2 cellular contexts compared by ENCODE assay signal in the genomic region with DNA sequence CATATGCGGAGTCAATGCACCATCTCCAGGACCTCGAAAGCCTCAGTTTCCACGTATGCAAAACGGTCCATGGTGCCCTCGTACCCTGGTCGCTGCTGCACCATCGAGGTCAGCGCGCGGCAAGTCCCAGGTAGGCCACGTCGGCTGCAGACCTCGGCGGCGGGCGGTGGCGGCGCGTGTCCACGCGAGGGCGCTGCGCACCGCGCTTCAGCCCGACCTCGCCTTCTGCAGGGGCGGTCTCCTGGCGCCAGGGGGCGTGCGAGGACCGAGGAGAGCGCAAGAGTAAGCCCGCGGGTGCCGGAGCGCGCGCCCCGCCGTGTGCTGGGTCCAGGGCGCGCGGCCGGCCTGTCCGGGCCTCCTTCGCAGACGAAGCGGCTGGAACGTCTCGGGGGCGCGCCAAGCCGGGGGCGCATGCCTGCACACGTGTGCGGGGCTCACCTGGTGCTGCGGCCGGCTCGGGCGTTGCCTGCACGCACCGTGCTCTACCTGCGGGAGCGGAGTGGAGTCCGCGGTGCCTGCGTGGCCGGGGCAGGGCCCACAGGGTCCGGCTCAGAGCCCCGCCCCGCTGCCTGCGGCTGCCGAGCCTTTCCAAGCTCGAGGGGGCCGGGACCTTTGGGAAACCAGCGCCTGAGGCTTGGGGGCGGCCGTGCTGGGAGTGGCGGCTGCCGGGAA.
TF ChIP-seq lines count a peak whose summit lies in the region.

No MANE protein-coding gene starts in this region.

TF ChIP-seq in HEK293, 187 proteins besides CTCF, POLR2A, EP300 and RAD21 (continued from another document and continues in another):
- TF ChIP-seq ZSCAN23 (tag by site-specific recombination; IDR thresholded peaks at IDR 0.05) (no peak), ZBTB6 (tag by site-specific recombination; IDR thresholded peaks at IDR 0.05) (0 out of 2 replicates have a peak, but pooled peaks have one; percentile 36), ZBTB8A (tag by site-specific recombination; IDR thresholded peaks at IDR 0.05) (peak; percentile 44), ZBTB44 (tag by site-specific recombination; IDR thresholded peaks at IDR 0.05) (0 out of 2 replicates have a peak, but pooled peaks have one; percentile 28), ZNF449 (tag by site-specific recombination; IDR thresholded peaks at IDR 0.05) (peak; percentile 71; the same call in 1 of the 2 replicates), ZNF629 (tag by site-specific recombination; IDR thresholded peaks at IDR 0.05) (0 out of 2 replicates have a peak, but pooled peaks have one; percentile 14), ZNF561 (tag by site-specific recombination; IDR thresholded peaks at IDR 0.05; ENCODE audit: borderline replicate concordance) (peak; percentile 80; the same call in 1 of the 2 replicates), ZNF677 (tag by site-specific recombination; IDR thresholded peaks at IDR 0.05) (no peak), KLF1 (tag by site-specific recombination; IDR thresholded peaks at IDR 0.05) (peak; percentile 15; the same call in 1 of the 2 replicates), ZNF391 (tag by site-specific recombination; IDR thresholded peaks at IDR 0.05; ENCODE audit: borderline replicate concordance, low read depth) (peak; percentile 41; the same call in 1 of the 2 replicates), ZNF660 (tag by site-specific recombination; IDR thresholded peaks at IDR 0.05) (peak; percentile 82), ZNF202 (tag by site-specific recombination; IDR thresholded peaks at IDR 0.05; ENCODE audit: borderline replicate concordance) (no peak), ZNF416 (tag by site-specific recombination; IDR thresholded peaks at IDR 0.05) (no peak), YY1 (tag by site-specific recombination; IDR thresholded peaks at IDR 0.05) (no peak), KLF17 (tag by site-specific recombination; IDR thresholded peaks at IDR 0.05) (peak; percentile 38; the same call in 1 of the 2 replicates), GLIS1 (tag by site-specific recombination; IDR thresholded peaks at IDR 0.05) (peak; percentile 8; the same call in 1 of the 2 replicates)
- TF ChIP-seq, protein P1, sequence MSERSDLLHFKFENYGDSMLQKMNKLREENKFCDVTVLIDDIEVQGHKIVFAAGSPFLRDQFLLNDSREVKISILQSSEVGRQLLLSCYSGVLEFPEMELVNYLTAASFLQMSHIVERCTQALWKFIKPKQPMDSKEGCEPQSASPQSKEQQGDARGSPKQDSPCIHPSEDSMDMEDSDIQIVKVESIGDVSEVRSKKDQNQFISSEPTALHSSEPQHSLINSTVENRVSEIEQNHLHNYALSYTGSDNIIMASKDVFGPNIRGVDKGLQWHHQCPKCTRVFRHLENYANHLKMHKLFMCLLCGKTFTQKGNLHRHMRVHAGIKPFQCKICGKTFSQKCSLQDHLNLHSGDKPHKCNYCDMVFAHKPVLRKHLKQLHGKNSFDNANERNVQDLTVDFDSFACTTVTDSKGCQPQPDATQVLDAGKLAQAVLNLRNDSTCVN (tag by site-specific recombination; optimal IDR thresholded peaks at IDR 0.05): peak; percentile 80
- TF ChIP-seq, protein P2, sequence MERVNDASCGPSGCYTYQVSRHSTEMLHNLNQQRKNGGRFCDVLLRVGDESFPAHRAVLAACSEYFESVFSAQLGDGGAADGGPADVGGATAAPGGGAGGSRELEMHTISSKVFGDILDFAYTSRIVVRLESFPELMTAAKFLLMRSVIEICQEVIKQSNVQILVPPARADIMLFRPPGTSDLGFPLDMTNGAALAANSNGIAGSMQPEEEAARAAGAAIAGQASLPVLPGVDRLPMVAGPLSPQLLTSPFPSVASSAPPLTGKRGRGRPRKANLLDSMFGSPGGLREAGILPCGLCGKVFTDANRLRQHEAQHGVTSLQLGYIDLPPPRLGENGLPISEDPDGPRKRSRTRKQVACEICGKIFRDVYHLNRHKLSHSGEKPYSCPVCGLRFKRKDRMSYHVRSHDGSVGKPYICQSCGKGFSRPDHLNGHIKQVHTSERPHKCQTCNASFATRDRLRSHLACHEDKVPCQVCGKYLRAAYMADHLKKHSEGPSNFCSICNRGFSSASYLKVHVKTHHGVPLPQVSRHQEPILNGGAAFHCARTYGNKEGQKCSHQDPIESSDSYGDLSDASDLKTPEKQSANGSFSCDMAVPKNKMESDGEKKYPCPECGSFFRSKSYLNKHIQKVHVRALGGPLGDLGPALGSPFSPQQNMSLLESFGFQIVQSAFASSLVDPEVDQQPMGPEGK (tag by site-specific recombination; IDR thresholded peaks at IDR 0.05): no peak

TF ChIP-seq in K562, 482 proteins besides CTCF, POLR2A, EP300 and RAD21 (continued from another document):
- no peak for TF ChIP-seq PBX2 (CRISPR knock-in tag; IDR thresholded peaks at IDR 0.05; ENCODE audit: low read depth)
- no peak for TF ChIP-seq PBX2 (tag; conservative IDR thresholded peaks at IDR 0.05; ENCODE audit: low read depth)
- no peak for TF ChIP-seq CREBBP (IDR thresholded peaks at IDR 0.05; ENCODE audit: low read depth, low read length)
- no peak for TF ChIP-seq ZNF232 (CRISPR knock-in tag; IDR thresholded peaks at IDR 0.05)
- TF ChIP-seq, protein P3, sequence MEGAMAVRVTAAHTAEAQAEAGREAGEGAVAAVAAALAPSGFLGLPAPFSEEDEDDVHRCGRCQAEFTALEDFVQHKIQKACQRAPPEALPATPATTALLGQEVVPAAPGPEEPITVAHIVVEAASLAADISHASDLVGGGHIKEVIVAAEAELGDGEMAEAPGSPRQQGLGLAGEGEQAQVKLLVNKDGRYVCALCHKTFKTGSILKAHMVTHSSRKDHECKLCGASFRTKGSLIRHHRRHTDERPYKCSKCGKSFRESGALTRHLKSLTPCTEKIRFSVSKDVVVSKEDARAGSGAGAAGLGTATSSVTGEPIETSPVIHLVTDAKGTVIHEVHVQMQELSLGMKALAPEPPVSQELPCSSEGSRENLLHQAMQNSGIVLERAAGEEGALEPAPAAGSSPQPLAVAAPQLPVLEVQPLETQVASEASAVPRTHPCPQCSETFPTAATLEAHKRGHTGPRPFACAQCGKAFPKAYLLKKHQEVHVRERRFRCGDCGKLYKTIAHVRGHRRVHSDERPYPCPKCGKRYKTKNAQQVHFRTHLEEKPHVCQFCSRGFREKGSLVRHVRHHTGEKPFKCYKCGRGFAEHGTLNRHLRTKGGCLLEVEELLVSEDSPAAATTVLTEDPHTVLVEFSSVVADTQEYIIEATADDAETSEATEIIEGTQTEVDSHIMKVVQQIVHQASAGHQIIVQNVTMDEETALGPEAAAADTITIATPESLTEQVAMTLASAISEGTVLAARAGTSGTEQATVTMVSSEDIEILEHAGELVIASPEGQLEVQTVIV (CRISPR knock-in tag; IDR thresholded peaks at IDR 0.05; ENCODE audit: borderline replicate concordance): no peak
- no peak for TF ChIP-seq NR2F6 (CRISPR knock-in tag; IDR thresholded peaks at IDR 0.05)
- no peak for TF ChIP-seq RFX5 (IDR thresholded peaks at IDR 0.05; ENCODE audit: low read depth, low read length)
- TF ChIP-seq, protein P4, sequence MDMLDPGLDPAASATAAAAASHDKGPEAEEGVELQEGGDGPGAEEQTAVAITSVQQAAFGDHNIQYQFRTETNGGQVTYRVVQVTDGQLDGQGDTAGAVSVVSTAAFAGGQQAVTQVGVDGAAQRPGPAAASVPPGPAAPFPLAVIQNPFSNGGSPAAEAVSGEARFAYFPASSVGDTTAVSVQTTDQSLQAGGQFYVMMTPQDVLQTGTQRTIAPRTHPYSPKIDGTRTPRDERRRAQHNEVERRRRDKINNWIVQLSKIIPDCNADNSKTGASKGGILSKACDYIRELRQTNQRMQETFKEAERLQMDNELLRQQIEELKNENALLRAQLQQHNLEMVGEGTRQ (CRISPR knock-in tag; IDR thresholded peaks at IDR 0.05): no peak
- no peak for TF ChIP-seq ZC3H8 (IDR thresholded peaks at IDR 0.05)
- no peak for TF ChIP-seq SIN3B (IDR thresholded peaks at IDR 0.05; ENCODE audit: low read depth)
- peak; percentile 51 for TF ChIP-seq POLR2G (IDR thresholded peaks at IDR 0.05; ENCODE audit: low read depth, low read length)
- TF ChIP-seq, protein P5, sequence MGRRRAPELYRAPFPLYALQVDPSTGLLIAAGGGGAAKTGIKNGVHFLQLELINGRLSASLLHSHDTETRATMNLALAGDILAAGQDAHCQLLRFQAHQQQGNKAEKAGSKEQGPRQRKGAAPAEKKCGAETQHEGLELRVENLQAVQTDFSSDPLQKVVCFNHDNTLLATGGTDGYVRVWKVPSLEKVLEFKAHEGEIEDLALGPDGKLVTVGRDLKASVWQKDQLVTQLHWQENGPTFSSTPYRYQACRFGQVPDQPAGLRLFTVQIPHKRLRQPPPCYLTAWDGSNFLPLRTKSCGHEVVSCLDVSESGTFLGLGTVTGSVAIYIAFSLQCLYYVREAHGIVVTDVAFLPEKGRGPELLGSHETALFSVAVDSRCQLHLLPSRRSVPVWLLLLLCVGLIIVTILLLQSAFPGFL (CRISPR knock-in tag; IDR thresholded peaks at IDR 0.05): no peak
